Comparison of ENCODE assay signal across 26 cellular contexts in genomic region chr11:5284551-5285130, GRCh38.
"Had no signal": no experiment of that assay in that cellular context is flagged by ENCODE, and none has a peak within 500 bp of the region (broad histone marks: within the 10 kb centered on the region; RNA-seq: fewer than 3 reads in every experiment).

No MANE protein-coding gene starts in this region.

- H3K27ac ChIP-seq: cardiac muscle cell, KMS-11 had no signal

- H3K4me3 Mint-ChIP-seq: activated CD4-positive, alpha-beta memory T cell treated with anti-CD3 and anti-CD28 coated beads for 36 hours; activated naive CD4-positive, alpha-beta T cell treated with anti-CD3 and anti-CD28 coated beads for 36 hours; activated naive CD8-positive, alpha-beta T cell; activated T-helper 17 cell treated with anti-CD3 and anti-CD28 coated beads, Interleukin-2, amount 50 U/mL, for 72 hours; brain; T-helper 17 cell had no signal

- H3K9me3 Mint-ChIP-seq: activated CD4-positive, alpha-beta memory T cell treated with anti-CD3 and anti-CD28 coated beads for 36 hours; activated naive CD4-positive, alpha-beta T cell treated with anti-CD3 and anti-CD28 coated beads for 36 hours; activated T-helper 17 cell treated with anti-CD3 and anti-CD28 coated beads, Interleukin-2, amount 50 U/mL, for 72 hours; brain had no signal

- H3K27me3 Mint-ChIP-seq: activated CD4-positive, alpha-beta memory T cell treated with anti-CD3 and anti-CD28 coated beads for 36 hours; activated naive CD8-positive, alpha-beta T cell had no signal

- H3K4me1 Mint-ChIP-seq: activated T-helper 17 cell treated with anti-CD3 and anti-CD28 coated beads, Interleukin-2, amount 50 U/mL, for 72 hours; T-helper 17 cell had no signal

- ATAC-seq: activated CD4-positive, CD25-positive, alpha-beta regulatory T cell treated with anti-CD3 and anti-CD28 coated beads, Interleukin-2, amount 50 U/mL, for 24 hours; activated T-helper 17 cell treated with anti-CD3 and anti-CD28 coated beads, Interleukin-2, amount 50 U/mL, for 72 hours; PC-3; T-helper 17 cell had no signal

- H3K27ac Mint-ChIP-seq: activated CD4-positive, alpha-beta memory T cell treated with anti-CD3 and anti-CD28 coated beads for 36 hours; activated naive CD4-positive, alpha-beta T cell treated with anti-CD3 and anti-CD28 coated beads for 36 hours; activated naive CD8-positive, alpha-beta T cell; activated T-helper 17 cell treated with anti-CD3 and anti-CD28 coated beads, Interleukin-2, amount 50 U/mL, for 72 hours; brain; T-helper 17 cell had no signal

- DNase-seq: activated CD4-positive, alpha-beta memory T cell treated with anti-CD3 and anti-CD28 coated beads for 36 hours; activated CD4-positive, alpha-beta T cell treated with anti-CD3 and anti-CD28 coated beads for 48 hours; activated gamma-delta T cell; activated naive CD4-positive, alpha-beta T cell treated with anti-CD3 and anti-CD28 coated beads for 36 hours; activated T-cell treated with anti-CD3 and anti-CD28 coated beads for 4 hours; activated T-cell treated with anti-CD3 and anti-CD28 coated beads, Interleukin-2, amount 50 U/mL, for 48 hours; amygdala; NCI-H1092; NCI-H1417; NCI-H1930; NCI-H2107; NCI-H2171 treated with DMSO at 0.1 percent for 48 hours; NCI-H345; NCI-H510A; NCI-H69; NK-92 treated with Interleukin-12 subunit alpha and Interleukin-12 subunit beta, amount 100 ng/mL, for 24 hours; PC-3; SIG-M5; T-helper 17 cell; T-helper 9 cell had no signal
